33 cellular contexts compared by ENCODE assay signal in genomic region chr12:62429457-62429856, GRCh38. TPM values are rescaled to one million over a fixed set of nuclear protein-coding genes. Genes with fewer than 3 reads are reported as not detected.
DNase-seq lines count a peak whose midpoint lies in the region; ATAC-seq, FAIRE-seq and TF ChIP-seq lines count a peak whose summit lies in the region.
"Had no signal": no experiment of that assay in that cellular context is flagged by ENCODE, and none has a peak within 500 bp of the region (broad histone marks: within the 10 kb centered on the region; RNA-seq: fewer than 3 reads in every experiment).

No MANE protein-coding gene starts in this region.

- in situ Hi-C loops in K562 (cut with MboI), result loop anchor here (25.0 kb wide), 1 partner anchor 633 kb away; no protein-coding TSS in a partner anchor
- in situ Hi-C loops in GM13977 (cut with MboI; ENCODE audit: low pct_unique_long_range_greater_than_20kb, low sequenced_read_pairs, unreplicated experiment), result no loop called here
- in situ Hi-C loops in G401 (cut with HindIII; ENCODE audit: low sequenced_read_pairs), result no loop called here

- FAIRE-seq in G401.6 (lab: Jason Lieb, UNC) (peak; percentile 15), K562 (lab: Jason Lieb, UNC) (no peak), small intestine (lab: Jason Lieb, UNC) (peak; percentile 44)
- FAIRE-seq: A204.1, A549, D721Med had no signal

- TF ChIP-seq RAD21 in K562 (CRISPR knock-in tag; conservative IDR thresholded peaks at IDR 0.05 in 1 of 2, IDR thresholded peaks at IDR 0.05 in 1 of 2), result no peak

- DNase-seq in K562 (ENCODE audit: extremely low read depth in 1 of 4, low spot score in 3 of 4) (no peak), small intestine (no peak), GM13977 (ENCODE audit: low spot score) (no peak), G401 (ENCODE audit: low spot score) (no peak), NCI-H82 (lab: John Stamatoyannopoulos, UW) (no peak)
- DNase-seq: 8988T; ACHN; AML-193; BE2C; C1 segment of cervical spinal cord; Caco-2; Calu3; CD4-positive, alpha-beta memory T cell; CD4-positive, alpha-beta T cell; CD4-positive, CD25-positive, alpha-beta regulatory T cell; CD8-positive, alpha-beta memory T cell; CD8-positive, alpha-beta T cell; COR-L47; DMS 273 treated with DMSO at 0.1 percent for 48 hours; DMS153; DMS53; DMS79; DMS79 treated with DMSO at 0.1 percent for 48 hours; DND-41; EL had no signal

- H3K79me2 ChIP-seq in K562 (ENCODE audit: control insufficient read depth, insufficient read depth, low read length), result no peaks in the 10 kb centered on the region

- no peak overlapping the region for H3K9ac ChIP-seq in K562 (ENCODE audit: insufficient read depth in 1 of 2, low read depth in 2 of 2, low read length in 2 of 2)
- H3K9ac ChIP-seq: BLaER1; BLaER1 treated with 17β-estradiol and CSF1 and Interleukin-3, amounts not matched to agents 10 nM and 100 nM had no signal

- H3K4me1 ChIP-seq in K562 (replicated peaks in 1 of 2; ENCODE audit: control insufficient read depth in 2 of 2, insufficient read depth in 2 of 2, low read length in 2 of 2) (no peaks in the 10 kb centered on the region), small intestine (ENCODE audit: control insufficient read depth in 2 of 2, insufficient read depth in 1 of 2, low read depth in 1 of 2, low read length in 1 of 2) (no peaks in the 10 kb centered on the region)
- H3K4me1 ChIP-seq: BE2C; BLaER1; BLaER1 treated with 17β-estradiol and CSF1 and Interleukin-3, amounts not matched to agents 10 nM and 100 nM; Caco-2 had no signal

- H4K20me1 ChIP-seq in K562 (replicated peaks; ENCODE audit: control insufficient read depth, insufficient read depth, low read length), result no peaks in the 10 kb centered on the region
- H4K20me1 ChIP-seq: BLaER1; BLaER1 treated with 17β-estradiol and CSF1 and Interleukin-3, amounts not matched to agents 10 nM and 100 nM had no signal

- H3K9me3 ChIP-seq in K562 (replicated peaks; ENCODE audit: control insufficient read depth, insufficient read depth, low read depth, low read length) (no peaks in the 10 kb centered on the region), small intestine (ENCODE audit: control insufficient read depth, low read depth) (no peaks in the 10 kb centered on the region)
- H3K9me3 ChIP-seq: BE2C, Caco-2 had no signal

- BruUV-seq in K562 (replicated peaks; lab: Mats Ljungman, UMichigan), result no TSS peak

- H3K4me3 ChIP-seq in K562 (no peak overlapping the region), small intestine (ENCODE audit: low read depth in 1 of 2, low read length in 2 of 2) (no peak overlapping the region)
- H3K4me3 ChIP-seq: A549; BLaER1; BLaER1 treated with 17β-estradiol and CSF1 and Interleukin-3, amounts not matched to agents 10 nM and 100 nM had no signal

- H2AFZ ChIP-seq in K562 (ENCODE audit: low read depth, low read length), result no peak overlapping the region

- H3K36me3 ChIP-seq in K562 (ENCODE audit: control insufficient read depth, insufficient read depth, low read length) (no peaks in the 10 kb centered on the region), small intestine (ENCODE audit: control insufficient read depth in 2 of 2, insufficient read depth in 2 of 2, low read length in 2 of 2) (no peaks in the 10 kb centered on the region)
- H3K36me3 ChIP-seq: BE2C; BLaER1; BLaER1 treated with 17β-estradiol and CSF1 and Interleukin-3, amounts not matched to agents 10 nM and 100 nM had no signal

- no peak for TF ChIP-seq CTCF in K562 (IDR thresholded peaks at IDR 0.05 in 2 of 3, conservative IDR thresholded peaks at IDR 0.05 in 1 of 3; ENCODE audit: insufficient read depth in 2 of 3, low read depth in 1 of 3, low read length in 3 of 3)
- TF ChIP-seq CTCF in GM13977 (IDR thresholded peaks at IDR 0.05; ENCODE audit: extremely low read depth, insufficient read depth, missing control alignments), result no peak

- no peaks in the 10 kb centered on the region for H3K9me1 ChIP-seq in K562 (ENCODE audit: control insufficient read depth, insufficient read depth, low read length)

- H3K27me3 ChIP-seq in K562 (ENCODE audit: control insufficient read depth in 2 of 2, insufficient read depth in 2 of 2, low read length in 2 of 2) (no peaks in the 10 kb centered on the region), small intestine (ENCODE audit: control insufficient read depth in 2 of 2, insufficient read depth in 2 of 2, low read length in 2 of 2) (no peaks in the 10 kb centered on the region)

- no peak for TF ChIP-seq POLR2A in K562 (conservative IDR thresholded peaks at IDR 0.05)

- TF ChIP-seq EP300 in K562 (IDR thresholded peaks at IDR 0.05; ENCODE audit: low read length), result no peak

- intact Hi-C loops in K562 (cut with micrococcal nuclease), result no loop called here

- CTCF ChIA-PET in K562 (lab: Yijun Ruan, JAX; ENCODE audit: low intra/inter-chr PET ratio), result no interaction called here

- POLR2A ChIA-PET in K562 (lab: Yijun Ruan, JAX), result interaction anchor here (0.8 kb wide), 1 partner anchor 35 kb away, joined by 3 read pairs; no protein-coding TSS in a partner anchor

- H3K27ac ChIP-seq in K562 (ENCODE audit: extremely low read depth, low read depth, low read length), result no peak overlapping the region
- H3K27ac ChIP-seq in small intestine (ENCODE audit: low read depth in 1 of 2, low read length in 1 of 2), result no peak overlapping the region
- H3K27ac ChIP-seq: 22Rv1; A549; BLaER1; BLaER1 treated with 17β-estradiol and CSF1 and Interleukin-3, amounts not matched to agents 10 nM and 100 nM; C4-2B had no signal

- ATAC-seq in K562, result no peak
- ATAC-seq: A549; CD8-positive, alpha-beta T cell had no signal

- no peak overlapping the region for H3K4me2 ChIP-seq in K562 (ENCODE audit: insufficient read depth, low read length)
- H3K4me2 ChIP-seq: A549; BLaER1; BLaER1 treated with 17β-estradiol and CSF1 and Interleukin-3, amounts not matched to agents 10 nM and 100 nM had no signal

TF ChIP-seq in K562, 482 proteins besides CTCF, POLR2A, EP300 and RAD21:
- TF ChIP-seq DACH1 (IDR thresholded peaks at IDR 0.05; ENCODE audit: partially characterized antibody) (peak; percentile 92), CHD2 (IDR thresholded peaks at IDR 0.05; ENCODE audit: low read depth, low read length) (no peak)

RNA-seq across cellular contexts. Expression of gene MON2, which starts 37.2 kb away (rescaled TPM):
- 113 and 388 TPM in 2 replicates for total RNA-seq in K562 (2011; cell fraction: chromatin; rRNA removed; ENCODE audit: low replicate concordance)
- 35.9 and 48.8 TPM in 2 replicates for total RNA-seq in K562 (2011; cell fraction: nucleolus; rRNA removed)
- total RNA-seq in K562 (2011; cell fraction: nucleoplasm; rRNA removed), result 90.5 and 118 TPM in 2 replicates
- total RNA-seq in K562 (2014; rRNA removed) (7.6 and 8.0 TPM in 2 replicates), K562 (2014; rRNA removed; fragmentation: Illumina TruSeq; extraction: Trizol) (31.6 and 35.0 TPM in 2 replicates), K562 (2015; rRNA removed; fragmentation: Illumina TruSeq; extraction: Trizol) (22.0 and 24.9 TPM in 2 replicates), K562 (2021) (25.2 and 26.3 TPM in 2 replicates)
- polyA plus RNA-seq in K562 (2011; rRNA removed) (20.1 and 20.9 TPM in 2 replicates), K562 (2014; fragmentation: Illumina TruSeq; extraction: Trizol) (15.8 and 16.8 TPM in 2 replicates), K562 (2014; fragmentation: Nextera tagmentation; extraction: Ambion mirVana) (1 to 10 TPM; 3.6 to 4.3 TPM), K562 (2014; rRNA removed) (11.2 and 11.7 TPM in 2 replicates), small intestine (1 to 10 TPM; 7.1 to 9.6 (median 8.9) TPM)
- polyA plus RNA-seq in K562 (2011; cell fraction: cytosol; rRNA removed), result 1.7 and 7.4 TPM in 2 replicates
- 36.8 and 57.2 TPM in 2 replicates for polyA plus RNA-seq in K562 (2011; cell fraction: nucleus; rRNA removed)
- 9.7 and 16.3 TPM in 2 replicates for polyA plus RNA-seq in K562 (2012)
- polyA minus RNA-seq in K562 (2011; rRNA and poly(A)+ RNA removed), result 54.1 and 71.1 TPM in 2 replicates
- polyA minus RNA-seq in K562 (2011; cell fraction: cytosol; rRNA and poly(A)+ RNA removed), result 17.0 and 19.7 TPM in 2 replicates
- 50.9 and 107 TPM in 2 replicates for polyA minus RNA-seq in K562 (2011; cell fraction: nucleus; rRNA and poly(A)+ RNA removed)
- total RNA-seq in G401 (2014; rRNA removed; shearing (Covaris generic)), result 19.3 and 58.2 TPM in 2 replicates
